Comparison of ENCODE assay signal across 23 cellular contexts in the genomic region with DNA sequence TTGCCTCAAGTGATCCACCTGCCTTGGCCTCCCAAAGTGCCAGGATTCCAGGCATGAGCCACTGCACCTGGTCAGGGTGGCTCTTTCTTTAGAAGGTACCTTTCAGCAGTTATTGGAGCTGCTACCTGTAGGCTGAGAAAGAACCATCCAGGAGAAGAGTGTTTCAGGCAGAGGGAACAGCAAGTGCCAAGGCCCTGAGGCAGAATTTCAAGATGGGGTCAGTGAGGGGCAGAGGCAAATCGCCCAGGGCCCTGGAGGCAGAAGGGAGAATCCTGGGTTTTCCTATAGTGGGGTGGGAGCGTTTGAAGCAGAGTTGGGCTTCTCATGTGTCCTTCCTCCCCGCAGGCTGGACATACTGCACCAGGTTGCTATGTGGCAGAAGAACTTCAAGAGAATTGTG. TPM values are rescaled to one million over a fixed set of nuclear protein-coding genes. Genes with fewer than 3 reads are reported as not detected.
DNase-seq lines count a peak whose midpoint lies in the region; ATAC-seq and TF ChIP-seq lines count a peak whose summit lies in the region.
"Had no signal": no experiment of that assay in that cellular context is flagged by ENCODE, and none has a peak within 500 bp of the region (broad histone marks: within the 10 kb centered on the region; RNA-seq: fewer than 3 reads in every experiment).

No MANE protein-coding gene starts in this region.

- H3K27me3 ChIP-seq in GM23338 (ENCODE audit: insufficient read depth) (no peaks in the 10 kb centered on the region), neural progenitor cell (no peaks in the 10 kb centered on the region)
- H3K27me3 ChIP-seq: foreskin keratinocyte, pancreas, right atrium auricular region, SJCRH30, spleen, thyroid gland had no signal

- CTCF ChIA-PET in activated naive CD4-positive, alpha-beta T cell treated with anti-CD3 and anti-CD28 coated beads, Interleukin-2, amount 10 ng/mL, durations not matched to agents 7 days and 5 days (lab: Charles Lee): interaction anchor here (1.1 kb wide), 1 partner anchor 134 kb away, joined by 4 read pairs; no protein-coding TSS in a partner anchor

- DNase-seq in activated naive CD4-positive, alpha-beta T cell treated with anti-CD3 and anti-CD28 coated beads, Interleukin-2, amount 10 ng/mL, durations not matched to agents 7 days and 5 days: no peak
- DNase-seq in activated naive CD4-positive, alpha-beta T cell treated with anti-CD3 and anti-CD28 coated beads, Interleukin-2, amount 50 U/mL, for 16 hours: no peak
- no peak for DNase-seq in GM23338 (ENCODE audit: low spot score)
- no peak for DNase-seq in neural progenitor cell (ENCODE audit: low spot score)
- DNase-seq in NCI-H774 (lab: John Stamatoyannopoulos, UW): no peak
- no peak for DNase-seq in HPDE6-E6E7 (ENCODE audit: extremely low spot score)
- DNase-seq: effector CD8-positive, alpha-beta T cell; foreskin keratinocyte; GDM1; IMR-90; left cardiac atrium; NCI-H1092; NCI-H187 treated with DMSO at 0.1 percent for 48 hours; NCI-H69; pancreas; SJCRH30; spleen; stimulated activated CD4-positive, alpha-beta T cell treated with anti-CD3 and anti-CD28 coated beads, Interleukin-4, amount 100 ng/mL, for 1 hour; stimulated activated naive CD4-positive, alpha-beta T cell; thyroid gland had no signal

- H3K4me2 ChIP-seq in GM23338 (no peak overlapping the region), neural progenitor cell (no peak overlapping the region)

- no peaks in the 10 kb centered on the region for H3K9me3 ChIP-seq in neural progenitor cell (ENCODE audit: low read depth)
- H3K9me3 ChIP-seq: pancreas, right atrium auricular region, SJCRH30, spleen, thyroid gland had no signal

- H3K9me2 ChIP-seq in GM23338 (ENCODE audit: insufficient read depth): no peaks in the 10 kb centered on the region

- no peak for ATAC-seq in GM23338
- no peak for ATAC-seq in GM21526 (IDR thresholded peaks at IDR 0.05; ENCODE audit: low FRiP score, unreplicated experiment)
- ATAC-seq: foreskin keratinocyte, left cardiac atrium, pancreas had no signal

- TF ChIP-seq CTCF in GM23338 (conservative IDR thresholded peaks at IDR 0.05; ENCODE audit: low read depth in 2 of 2): no peak
- no peak for TF ChIP-seq CTCF in neural progenitor cell (IDR thresholded peaks at IDR 0.05)

- H3K4me1 Mint-ChIP-seq in activated naive CD4-positive, alpha-beta T cell treated with anti-CD3 and anti-CD28 coated beads, Interleukin-2, amount 10 ng/mL, durations not matched to agents 7 days and 5 days: peaks cover 32% of the 10 kb centered on the region
- H3K4me1 Mint-ChIP-seq in GM23338 (peaks cover 4% of the 10 kb centered on the region), neural progenitor cell (peaks cover 8% of the 10 kb centered on the region)
- H3K4me1 Mint-ChIP-seq in activated naive CD8-positive, alpha-beta T cell (ENCODE audit: low read depth): peaks cover 26% of the 10 kb centered on the region

- H3K36me3 ChIP-seq in GM23338 (ENCODE audit: insufficient read depth) (peaks cover 10% of the 10 kb centered on the region), neural progenitor cell (no peaks in the 10 kb centered on the region)

- H3K4me3 Mint-ChIP-seq in activated naive CD4-positive, alpha-beta T cell treated with anti-CD3 and anti-CD28 coated beads, Interleukin-2, amount 10 ng/mL, durations not matched to agents 7 days and 5 days: no peak overlapping the region
- H3K4me3 Mint-ChIP-seq in GM23338 (peak overlapping the region; percentile 99; the same call in 1 of the 3 replicates), neural progenitor cell (peak overlapping the region; percentile 99)
- H3K4me3 Mint-ChIP-seq in activated naive CD8-positive, alpha-beta T cell: peak overlapping the region; percentile 59

- no peaks in the 10 kb centered on the region for H3K9me3 Mint-ChIP-seq in activated naive CD4-positive, alpha-beta T cell treated with anti-CD3 and anti-CD28 coated beads, Interleukin-2, amount 10 ng/mL, durations not matched to agents 7 days and 5 days
- H3K9me3 Mint-ChIP-seq in GM23338 (peaks cover 2% of the 10 kb centered on the region; the same call in 2 of the 3 replicates), neural progenitor cell (no peaks in the 10 kb centered on the region)
- H3K9me3 Mint-ChIP-seq in activated naive CD8-positive, alpha-beta T cell (ENCODE audit: low read depth): no peaks in the 10 kb centered on the region

- H3K36me3 Mint-ChIP-seq in activated naive CD4-positive, alpha-beta T cell treated with anti-CD3 and anti-CD28 coated beads, Interleukin-2, amount 10 ng/mL, durations not matched to agents 7 days and 5 days: peaks cover 37% of the 10 kb centered on the region
- H3K36me3 Mint-ChIP-seq in GM23338 (ENCODE audit: low read depth) (peaks cover 51% of the 10 kb centered on the region), neural progenitor cell (peaks cover 17% of the 10 kb centered on the region)
- peaks cover 7% of the 10 kb centered on the region for H3K36me3 Mint-ChIP-seq in activated naive CD8-positive, alpha-beta T cell

- H2AFZ ChIP-seq in GM23338 (no peak overlapping the region), neural progenitor cell (replicated peaks) (no peak overlapping the region)

- H3K4me1 ChIP-seq in GM23338 (ENCODE audit: insufficient read depth): no peaks in the 10 kb centered on the region
- H3K4me1 ChIP-seq in neural progenitor cell: peaks cover 6% of the 10 kb centered on the region
- H3K4me1 ChIP-seq: SJCRH30 had no signal

- no peak overlapping the region for H3K4me3 ChIP-seq in GM23338
- no peak overlapping the region for H3K4me3 ChIP-seq in neural progenitor cell
- H3K4me3 ChIP-seq: pancreas, right atrium auricular region, SJCRH30, spleen, thyroid gland had no signal

- peaks cover 4% of the 10 kb centered on the region for H3K27me3 Mint-ChIP-seq in activated naive CD4-positive, alpha-beta T cell treated with anti-CD3 and anti-CD28 coated beads, Interleukin-2, amount 10 ng/mL, durations not matched to agents 7 days and 5 days
- H3K27me3 Mint-ChIP-seq in GM23338 (ENCODE audit: insufficient read depth, low read depth, poor library complexity) (peaks cover 13% of the 10 kb centered on the region), neural progenitor cell (ENCODE audit: insufficient read depth, low read depth) (peaks cover 12% of the 10 kb centered on the region)
- no peaks in the 10 kb centered on the region for H3K27me3 Mint-ChIP-seq in activated naive CD8-positive, alpha-beta T cell

- peaks cover 11% of the 10 kb centered on the region for H3K79me2 ChIP-seq in GM23338 (replicated peaks; ENCODE audit: insufficient read depth)
- peaks cover 7% of the 10 kb centered on the region for H3K79me2 ChIP-seq in neural progenitor cell (ENCODE audit: low read depth)

- peak overlapping the region; percentile 26 for H3K27ac Mint-ChIP-seq in activated naive CD4-positive, alpha-beta T cell treated with anti-CD3 and anti-CD28 coated beads, Interleukin-2, amount 10 ng/mL, durations not matched to agents 7 days and 5 days
- H3K27ac Mint-ChIP-seq in GM23338 (no peak overlapping the region), neural progenitor cell (no peak overlapping the region)
- peak overlapping the region; percentile 34 for H3K27ac Mint-ChIP-seq in activated naive CD8-positive, alpha-beta T cell

- H3F3A ChIP-seq in GM23338 (replicated peaks; ENCODE audit: low read depth) (peaks cover 9% of the 10 kb centered on the region), neural progenitor cell (ENCODE audit: low read depth) (peaks cover 11% of the 10 kb centered on the region)

- H3K9ac ChIP-seq in neural progenitor cell: no peak overlapping the region

- peaks cover 6% of the 10 kb centered on the region; the same call in 1 of the 2 replicates for H4K20me1 ChIP-seq in GM23338 (replicated peaks; ENCODE audit: insufficient read depth)
- no peaks in the 10 kb centered on the region for H4K20me1 ChIP-seq in neural progenitor cell (ENCODE audit: low read depth)

- H3K27ac ChIP-seq in GM23338 (ENCODE audit: low read depth): no peak overlapping the region
- H3K27ac ChIP-seq in neural progenitor cell: no peak overlapping the region
- H3K27ac ChIP-seq: foreskin keratinocyte, pancreas, right atrium auricular region, SJCRH30, spleen, thyroid gland had no signal

TF ChIP-seq in GM23338, 12 proteins besides CTCF, POLR2A, EP300 and RAD21 (continues in another document):
- TF ChIP-seq ZNF331 (CRISPR knock-in tag; IDR thresholded peaks at IDR 0.05; ENCODE audit: low read depth) (no peak), JUNB (IDR thresholded peaks at IDR 0.05; ENCODE audit: unreplicated experiment) (no peak), NANOG (IDR thresholded peaks at IDR 0.05; ENCODE audit: borderline replicate concordance) (no peak), ZNF114 (CRISPR knock-in tag; IDR thresholded peaks at IDR 0.05) (no peak)

RNA-seq across cellular contexts. Expression of a gene that starts 2.2 kb away (rescaled TPM):
- total RNA-seq in GM23338 (2014; rRNA removed; shearing (Covaris generic)): 152 and 171 TPM in 2 replicates
- polyA plus RNA-seq in GM23338 (2016; fragmentation: Nextera tagmentation; extraction: Ambion mirVana): 92.0 and 102 TPM in 2 replicates
- total RNA-seq in neural progenitor cell (ENCODE audit: low replicate concordance): 22.5 and 57.4 TPM in 2 replicates

RNA-seq across cellular contexts. Expression of a gene that starts 16.7 kb away (rescaled TPM):
- 3.5 and 3.6 TPM in 2 replicates for total RNA-seq in GM23338 (2014; rRNA removed; shearing (Covaris generic))
- 1.0 and 1.6 TPM in 2 replicates for polyA plus RNA-seq in GM23338 (2016; fragmentation: Nextera tagmentation; extraction: Ambion mirVana)
- 0.40 and 0.80 TPM in 2 replicates for total RNA-seq in neural progenitor cell (ENCODE audit: low replicate concordance)

RNA-seq across cellular contexts. Expression of a gene that starts 23.1 kb away (rescaled TPM):
- 13.2 and 13.9 TPM in 2 replicates for total RNA-seq in GM23338 (2014; rRNA removed; shearing (Covaris generic))
- 8.9 and 9.2 TPM in 2 replicates for polyA plus RNA-seq in GM23338 (2016; fragmentation: Nextera tagmentation; extraction: Ambion mirVana)
- total RNA-seq in neural progenitor cell (ENCODE audit: low replicate concordance): 8.5 and 18.8 TPM in 2 replicates

RNA-seq across cellular contexts. Expression of a gene that starts 32.5 kb away (rescaled TPM):
- total RNA-seq in GM23338 (2014; rRNA removed; shearing (Covaris generic)): 1.0 and 3.8 TPM in 2 replicates
- 0.81 and 0.96 TPM in 2 replicates for polyA plus RNA-seq in GM23338 (2016; fragmentation: Nextera tagmentation; extraction: Ambion mirVana)
- total RNA-seq in neural progenitor cell (ENCODE audit: low replicate concordance): 0.15 TPM in 1 of 2 replicates, not detected in the other

RNA-seq across cellular contexts. Expression of a gene that starts 35.5 kb away (rescaled TPM):
- 2.7 and 4.6 TPM in 2 replicates for total RNA-seq in GM23338 (2014; rRNA removed; shearing (Covaris generic))
- polyA plus RNA-seq in GM23338 (2016; fragmentation: Nextera tagmentation; extraction: Ambion mirVana): 0.47 and 0.78 TPM in 2 replicates
- total RNA-seq in neural progenitor cell (ENCODE audit: low replicate concordance): 0.46 TPM in 1 of 2 replicates, not detected in the other

Comparison
In these comparisons a context has a peak if more than half of its experiments do, and no peak if none do; other contexts are left out.
1. H3K27ac Mint-ChIP-seq: peak in activated naive CD4-positive, alpha-beta T cell treated with anti-CD3 and anti-CD28 coated beads, Interleukin-2, amount 10 ng/mL, durations not matched to agents 7 days and 5 days (single experiment) and activated naive CD8-positive, alpha-beta T cell (single experiment); none in GM23338 (single experiment) and neural progenitor cell (single experiment).